34 cellular contexts compared by ENCODE assay signal in genomic region chr6:56930846-56931245, GRCh38. TPM values are rescaled to one million over a fixed set of nuclear protein-coding genes. Genes with fewer than 3 reads are reported as not detected.
"Had no signal": no experiment of that assay in that cellular context is flagged by ENCODE, and none has a peak within 500 bp of the region (broad histone marks: within the 10 kb centered on the region; RNA-seq: fewer than 3 reads in every experiment).

No MANE protein-coding gene starts in this region.

- H3K4me1 ChIP-seq: ascending aorta, breast epithelium, colonic mucosa, gastrocnemius medialis had no signal

- H3K9me3 ChIP-seq: ascending aorta, breast epithelium, colonic mucosa, gastrocnemius medialis, heart left ventricle had no signal

- ATAC-seq: activated naive CD4-positive, alpha-beta T cell treated with anti-CD3 and anti-CD28 coated beads, Interleukin-2, amount 50 U/mL, for 72 hours; activated T-cell treated with anti-CD3 and anti-CD28 coated beads, Interleukin-2, amount 50 U/mL, for 72 hours; esophagus mucosa; gastrocnemius medialis; heart left ventricle; T-helper 17 cell; WTC11 had no signal

- H3K4me3 ChIP-seq: ascending aorta, breast epithelium, cardiac muscle cell, colonic mucosa, dorsolateral prefrontal cortex, gastrocnemius medialis, heart left ventricle had no signal

- H3K27ac ChIP-seq: ascending aorta, breast epithelium, cardiac muscle cell, colonic mucosa, dorsolateral prefrontal cortex, gastrocnemius medialis, heart left ventricle had no signal

- H3K36me3 ChIP-seq: ascending aorta, breast epithelium, cardiac muscle cell, colonic mucosa, gastrocnemius medialis, heart left ventricle had no signal

- DNase-seq: activated CD4-positive, alpha-beta memory T cell treated with anti-CD3 and anti-CD28 coated beads, Interleukin-2, amount 10 ng/mL, durations not matched to agents 7 days and 5 days; activated CD4-positive, alpha-beta T cell treated with anti-CD3 and anti-CD28 coated beads for 1 hour; activated CD4-positive, alpha-beta T cell treated with anti-CD3 and anti-CD28 coated beads for 4 hours; activated CD4-positive, alpha-beta T cell treated with anti-CD3 and anti-CD28 coated beads, Interleukin-2, amount 10 ng/mL, durations not matched to agents 7 days and 5 days; activated CD4-positive, alpha-beta T cell treated with anti-CD3 and anti-CD28 coated beads, Interleukin-2, amount 50 U/mL, for 4 hours; activated CD8-positive, alpha-beta memory T cell treated with anti-CD3 and anti-CD28 coated beads, Interleukin-2, amount 50 U/mL, for 48 hours; activated gamma-delta T cell; activated naive CD4-positive, alpha-beta T cell; activated naive CD4-positive, alpha-beta T cell treated with anti-CD3 and anti-CD28 coated beads, Interleukin-2, amount 10 ng/mL, durations not matched to agents 7 days and 5 days; activated naive CD8-positive, alpha-beta T cell treated with anti-CD3 and anti-CD28 coated beads, Interleukin-2, amount 10 ng/mL, durations not matched to agents 7 days and 5 days; activated T-cell treated with anti-CD3 and anti-CD28 coated beads for 4 hours; activated T-cell treated with anti-CD3 and anti-CD28 coated beads, Interleukin-2, amount 50 U/mL, for 24 hours; activated T-cell treated with anti-CD3 and anti-CD28 coated beads, Interleukin-2, amount 50 U/mL, for 72 hours; central memory CD4-positive, alpha-beta T cell; cerebellar nuclear complex; colonic mucosa; dorsolateral prefrontal cortex; effector memory CD4-positive, alpha-beta T cell; endodermal cell; foreskin fibroblast; gastrocnemius medialis; glutamatergic neuron; heart left ventricle; T-helper 1 cell; T-helper 17 cell; T1000 had no signal

- H3K27me3 ChIP-seq: ascending aorta, breast epithelium, cardiac muscle cell, colonic mucosa, dorsolateral prefrontal cortex, gastrocnemius medialis had no signal

- H3K36me3 Mint-ChIP-seq: activated naive CD4-positive, alpha-beta T cell treated with anti-CD3 and anti-CD28 coated beads, Interleukin-2, amount 10 ng/mL, durations not matched to agents 7 days and 5 days; activated naive CD4-positive, alpha-beta T cell treated with anti-CD3 and anti-CD28 coated beads, Interleukin-2, amount 50 U/mL, for 72 hours; activated naive CD8-positive, alpha-beta T cell treated with anti-CD3 and anti-CD28 coated beads, Interleukin-2, amount 10 ng/mL, durations not matched to agents 7 days and 5 days; brain; WTC11 had no signal

- H3K27ac Mint-ChIP-seq: activated CD4-positive, alpha-beta memory T cell treated with anti-CD3 and anti-CD28 coated beads, Interleukin-2, amount 10 ng/mL, durations not matched to agents 7 days and 5 days; activated CD4-positive, alpha-beta T cell treated with anti-CD3 and anti-CD28 coated beads, Interleukin-2, amount 10 ng/mL, durations not matched to agents 7 days and 5 days; activated naive CD4-positive, alpha-beta T cell treated with anti-CD3 and anti-CD28 coated beads, Interleukin-2, amount 10 ng/mL, durations not matched to agents 7 days and 5 days; activated naive CD4-positive, alpha-beta T cell treated with anti-CD3 and anti-CD28 coated beads, Interleukin-2, amount 50 U/mL, for 72 hours; activated naive CD8-positive, alpha-beta T cell treated with anti-CD3 and anti-CD28 coated beads, Interleukin-2, amount 10 ng/mL, durations not matched to agents 7 days and 5 days; activated T-cell treated with anti-CD3 and anti-CD28 coated beads, Interleukin-2, amount 50 U/mL, for 24 hours; activated T-cell treated with anti-CD3 and anti-CD28 coated beads, Interleukin-2, amount 50 U/mL, for 72 hours; endodermal cell; T-helper 17 cell; T-helper 2 cell treated with Interferon-gamma antibody and Interleukin-4, amounts not matched to agents 5 μg/mL and 100 μg/mL, for 36 hours; WTC11 had no signal

- H3K9me3 Mint-ChIP-seq: activated CD4-positive, alpha-beta memory T cell treated with anti-CD3 and anti-CD28 coated beads, Interleukin-2, amount 10 ng/mL, durations not matched to agents 7 days and 5 days; activated CD4-positive, alpha-beta T cell treated with anti-CD3 and anti-CD28 coated beads, Interleukin-2, amount 10 ng/mL, durations not matched to agents 7 days and 5 days; activated naive CD4-positive, alpha-beta T cell treated with anti-CD3 and anti-CD28 coated beads, Interleukin-2, amount 10 ng/mL, durations not matched to agents 7 days and 5 days; activated naive CD4-positive, alpha-beta T cell treated with anti-CD3 and anti-CD28 coated beads, Interleukin-2, amount 50 U/mL, for 72 hours; activated naive CD8-positive, alpha-beta T cell treated with anti-CD3 and anti-CD28 coated beads, Interleukin-2, amount 10 ng/mL, durations not matched to agents 7 days and 5 days; activated T-cell treated with anti-CD3 and anti-CD28 coated beads, Interleukin-2, amount 50 U/mL, for 24 hours; activated T-cell treated with anti-CD3 and anti-CD28 coated beads, Interleukin-2, amount 50 U/mL, for 72 hours; brain; endodermal cell; T-helper 2 cell treated with Interferon-gamma antibody and Interleukin-4, amounts not matched to agents 5 μg/mL and 100 μg/mL, for 36 hours; WTC11 had no signal

- H3K4me1 Mint-ChIP-seq: activated CD4-positive, alpha-beta memory T cell treated with anti-CD3 and anti-CD28 coated beads, Interleukin-2, amount 10 ng/mL, durations not matched to agents 7 days and 5 days; activated CD4-positive, alpha-beta T cell treated with anti-CD3 and anti-CD28 coated beads, Interleukin-2, amount 10 ng/mL, durations not matched to agents 7 days and 5 days; activated naive CD4-positive, alpha-beta T cell treated with anti-CD3 and anti-CD28 coated beads, Interleukin-2, amount 10 ng/mL, durations not matched to agents 7 days and 5 days; activated naive CD8-positive, alpha-beta T cell treated with anti-CD3 and anti-CD28 coated beads, Interleukin-2, amount 10 ng/mL, durations not matched to agents 7 days and 5 days had no signal

- H3K4me3 Mint-ChIP-seq: activated CD4-positive, alpha-beta memory T cell treated with anti-CD3 and anti-CD28 coated beads, Interleukin-2, amount 10 ng/mL, durations not matched to agents 7 days and 5 days; activated CD4-positive, alpha-beta T cell treated with anti-CD3 and anti-CD28 coated beads, Interleukin-2, amount 10 ng/mL, durations not matched to agents 7 days and 5 days; activated naive CD4-positive, alpha-beta T cell treated with anti-CD3 and anti-CD28 coated beads, Interleukin-2, amount 10 ng/mL, durations not matched to agents 7 days and 5 days; activated naive CD8-positive, alpha-beta T cell treated with anti-CD3 and anti-CD28 coated beads, Interleukin-2, amount 10 ng/mL, durations not matched to agents 7 days and 5 days; activated T-cell treated with anti-CD3 and anti-CD28 coated beads, Interleukin-2, amount 50 U/mL, for 24 hours; activated T-cell treated with anti-CD3 and anti-CD28 coated beads, Interleukin-2, amount 50 U/mL, for 72 hours; brain; endodermal cell; T-helper 17 cell; T-helper 2 cell treated with Interferon-gamma antibody and Interleukin-4, amounts not matched to agents 5 μg/mL and 100 μg/mL, for 36 hours; WTC11 had no signal

RNA-seq across cellular contexts. Expression of gene BEND6, which starts 24.1 kb away (rescaled TPM):
- total RNA-seq: activated CD4-positive, alpha-beta memory T cell treated with anti-CD3 and anti-CD28 coated beads, Interleukin-2, amount 10 ng/mL, durations not matched to agents 7 days and 5 days; activated CD4-positive, alpha-beta T cell treated with anti-CD3 and anti-CD28 coated beads, Interleukin-2, amount 10 ng/mL, durations not matched to agents 7 days and 5 days; activated naive CD4-positive, alpha-beta T cell treated with anti-CD3 and anti-CD28 coated beads, Interleukin-2, amount 50 U/mL, for 72 hours; activated naive CD8-positive, alpha-beta T cell treated with anti-CD3 and anti-CD28 coated beads, Interleukin-2, amount 10 ng/mL, durations not matched to agents 7 days and 5 days; T-helper 17 cell had no signal
